ENCODE assay signal across 8 cellular contexts in genomic region chr17:35312790-35313711, GRCh38.
DNase-seq lines count a peak whose midpoint lies in the region; ATAC-seq lines count a peak whose summit lies in the region.

No MANE protein-coding gene starts in this region.

- DNase-seq in GF-D8 (lab: John Stamatoyannopoulos, UW) = peak; percentile 13
- peak; percentile 61 for DNase-seq in NCI-H2171 treated with DMSO at 0.1 percent for 48 hours (lab: John Stamatoyannopoulos, UW)
- peak; percentile 69 for DNase-seq in activated CD4-positive, alpha-beta T cell treated with anti-CD3 and anti-CD28 coated beads for 1 hour
- peak; percentile 72 for DNase-seq in dedifferentiated amniotic fluid mesenchymal stem cell (ENCODE audit: extremely low spot score)
- DNase-seq in left lobe of liver (ENCODE audit: low spot score) = peak; percentile 52
- peak; percentile 61 for DNase-seq in stimulated activated CD4-positive, alpha-beta T cell treated with anti-CD3 and anti-CD28 coated beads, Interleukin-2, amount 100 ng/mL, for 4 hours (ENCODE audit: low read depth)

- ATAC-seq in HG02763 (IDR thresholded peaks at IDR 0.05; ENCODE audit: unreplicated experiment) (peak; percentile 67), left lobe of liver (peak; percentile 98), GM18873 (IDR thresholded peaks at IDR 0.05; ENCODE audit: low FRiP score, unreplicated experiment) (no peak)

Comparison
In these comparisons a context has a peak if more than half of its experiments do, and no peak if none do; other contexts are left out.
1. DNase-seq: peak in every context shown above with its lines; median percentile 72 in dedifferentiated amniotic fluid mesenchymal stem cell; 69 in activated CD4-positive, alpha-beta T cell treated with anti-CD3 and anti-CD28 coated beads for 1 hour; 61 in NCI-H2171 treated with DMSO at 0.1 percent for 48 hours; 61 in stimulated activated CD4-positive, alpha-beta T cell treated with anti-CD3 and anti-CD28 coated beads, Interleukin-2, amount 100 ng/mL, for 4 hours; 52 in left lobe of liver; 13 in GF-D8.